Comparison of ENCODE assay signal across 15 cellular contexts in genomic region chr10:86918022-86918471, GRCh38. TPM values are rescaled to one million over a fixed set of nuclear protein-coding genes. Genes with fewer than 3 reads are reported as not detected.
DNase-seq lines count a peak whose midpoint lies in the region; ATAC-seq and TF ChIP-seq lines count a peak whose summit lies in the region.
"Had no signal": no experiment of that assay in that cellular context is flagged by ENCODE, and none has a peak within 500 bp of the region (broad histone marks: within the 10 kb centered on the region; RNA-seq: fewer than 3 reads in every experiment).

No MANE protein-coding gene starts in this region.

- CTCF ChIA-PET in MCF 10A (lab: Yijun Ruan, JAX): interaction anchor here (0.8 kb wide), 1 partner anchor 224 kb away, joined by 3 read pairs; no protein-coding TSS in a partner anchor

- intact Hi-C loops in MCF 10A (cut with micrococcal nuclease) (no loop called here), breast epithelium (cut with DNase I; ENCODE audit: low total_unique reads) (no loop called here), left ventricle myocardium superior (cut with micrococcal nuclease) (no loop called here), aorta (cut with DNase I) (no loop called here), natural killer cell (cut with micrococcal nuclease) (no loop called here)

- H3K27me3 ChIP-seq in breast epithelium (no peaks in the 10 kb centered on the region), aorta (ENCODE audit: control insufficient read depth in 1 of 2, insufficient read depth in 2 of 2, low read length in 1 of 2) (no peaks in the 10 kb centered on the region)
- H3K27me3 ChIP-seq: upper lobe of left lung had no signal

- no TSS peak for BruUV-seq in MCF 10A (replicated peaks; lab: Mats Ljungman, UMichigan)

- H3K27ac ChIP-seq in breast epithelium (no peak overlapping the region), aorta (ENCODE audit: low read depth in 1 of 2, low read length in 2 of 2) (peak overlapping the region in 1 of 2 donors; percentile 42)
- H3K27ac ChIP-seq: upper lobe of left lung had no signal

- POLR2A ChIA-PET in MCF 10A (lab: Yijun Ruan, JAX): interaction anchor here (0.8 kb wide), 1 partner anchor 175 kb away, joined by 3 read pairs; no protein-coding TSS in a partner anchor

- no peak overlapping the region for H3K4me3 Mint-ChIP-seq in MCF 10A (ENCODE audit: unreplicated experiment)
- no peak overlapping the region for H3K4me3 Mint-ChIP-seq in natural killer cell
- H3K4me3 Mint-ChIP-seq: naive B cell had no signal

- TF ChIP-seq POLR2A in breast epithelium (IDR thresholded peaks at IDR 0.05): no peak

- H3K4me1 Mint-ChIP-seq in MCF 10A (ENCODE audit: insufficient read depth, unreplicated experiment) (peaks cover 10% of the 10 kb centered on the region), natural killer cell (no peaks in the 10 kb centered on the region)
- H3K4me1 Mint-ChIP-seq: naive B cell had no signal

- TF ChIP-seq CTCF in MCF 10A (IDR thresholded peaks at IDR 0.05; ENCODE audit: unreplicated experiment) (no peak), breast epithelium (IDR thresholded peaks at IDR 0.05) (no peak), natural killer cell (IDR thresholded peaks at IDR 0.05) (no peak)

- H3K9me3 ChIP-seq in breast epithelium: no peaks in the 10 kb centered on the region
- no peaks in the 10 kb centered on the region for H3K9me3 ChIP-seq in aorta (ENCODE audit: control insufficient read depth, low read length)
- H3K9me3 ChIP-seq: upper lobe of left lung had no signal

- ATAC-seq in left ventricle myocardium superior (peak; percentile 58), aorta (ENCODE audit: low FRiP score) (peak; percentile 66), HG03520 (IDR thresholded peaks at IDR 0.05; ENCODE audit: unreplicated experiment) (no peak), natural killer cell (no peak)
- ATAC-seq: Panc1, sciatic nerve had no signal

- peak; percentile 61 for DNase-seq in MCF 10A (ENCODE audit: unreplicated experiment)
- no peak for DNase-seq in breast epithelium (ENCODE audit: low spot score in 2 of 2)
- DNase-seq in astrocyte of the hippocampus (ENCODE audit: low read depth, low spot score): peak; percentile 67
- DNase-seq in left ventricle myocardium superior: no peak
- DNase-seq in aorta: no peak
- no peak for DNase-seq in activated CD8-positive, alpha-beta memory T cell treated with anti-CD3 and anti-CD28 coated beads, Interleukin-2, amount 50 U/mL, for 4 hours
- DNase-seq in natural killer cell: no peak
- DNase-seq: kidney, naive B cell, NCI-H345, T-helper 2 cell, upper lobe of left lung had no signal

- no peak overlapping the region for H3K4me3 ChIP-seq in breast epithelium
- H3K4me3 ChIP-seq in aorta (ENCODE audit: low read length in 2 of 2): no peak overlapping the region
- H3K4me3 ChIP-seq: upper lobe of left lung had no signal

- WGBS in aorta, 2 donors: 36 to 46% methylated on average over 5 of the region's 5 CpGs

- H3K36me3 Mint-ChIP-seq in MCF 10A (ENCODE audit: insufficient read depth, unreplicated experiment) (peaks cover 52% of the 10 kb centered on the region), natural killer cell (peaks cover 6% of the 10 kb centered on the region)

- peaks cover 6% of the 10 kb centered on the region for H3K36me3 ChIP-seq in breast epithelium
- H3K36me3 ChIP-seq in aorta (ENCODE audit: control insufficient read depth in 1 of 2, insufficient read depth in 2 of 2, low read length in 1 of 2): peaks cover 2 to 12% of the 10 kb centered on the region in 2 donors

- peak overlapping the region; percentile 40 for H3K27ac Mint-ChIP-seq in MCF 10A (ENCODE audit: low read depth, unreplicated experiment)
- H3K27ac Mint-ChIP-seq in natural killer cell: no peak overlapping the region
- H3K27ac Mint-ChIP-seq: naive B cell had no signal

- no peaks in the 10 kb centered on the region for H3K4me1 ChIP-seq in breast epithelium
- H3K4me1 ChIP-seq in aorta (ENCODE audit: control insufficient read depth in 1 of 2, insufficient read depth in 2 of 2, low read length in 2 of 2): no peaks in the 10 kb centered on the region
- H3K4me1 ChIP-seq: upper lobe of left lung had no signal

- H3K27me3 Mint-ChIP-seq in MCF 10A (ENCODE audit: insufficient read depth, unreplicated experiment) (no peaks in the 10 kb centered on the region), natural killer cell (ENCODE audit: low read depth in 2 of 2) (no peaks in the 10 kb centered on the region)
- H3K27me3 Mint-ChIP-seq: naive B cell had no signal

- H3K9me3 Mint-ChIP-seq in MCF 10A (ENCODE audit: unreplicated experiment) (no peaks in the 10 kb centered on the region), natural killer cell (no peaks in the 10 kb centered on the region)
- H3K9me3 Mint-ChIP-seq: naive B cell had no signal

RNA-seq across cellular contexts. Expression of gene MMRN2, which starts 39.4 kb away (rescaled TPM):
- total RNA-seq in MCF 10A (2022) (1.4 and 1.5 TPM in 2 replicates), breast epithelium (10 to 100 TPM; 23.0 to 60.3 (median 32.6) TPM), left ventricle myocardium superior (31.3 TPM), aorta (10 to 100 TPM; 50.5 to 85.6 TPM), natural killer cell (1 to 10 TPM in 1 of 3 donors, not detected in 2; 1.3 TPM)
- 1 to 10 TPM in 1 of 2 donors, under 1 TPM in 1; 0.63 to 8.5 TPM for polyA plus RNA-seq in aorta

RNA-seq across cellular contexts. Expression of gene SNCG, which starts 40.4 kb away (rescaled TPM):
- total RNA-seq in MCF 10A (2022) (4.2 and 7.3 TPM in 2 replicates), breast epithelium (100 to 1,000 TPM in 1 of 3 donors, 10 to 100 TPM in 2; 52.1 to 255 (median 53.7) TPM), left ventricle myocardium superior (21.2 TPM), aorta (100 to 1,000 TPM in 1 of 2 donors, 10 to 100 TPM in 1; 70.0 to 123 TPM), natural killer cell (not detected)
- polyA plus RNA-seq in aorta: 100 to 1,000 TPM in 1 of 2 donors, 10 to 100 TPM in 1; 74.0 to 209 TPM

RNA-seq across cellular contexts. Expression of gene ADIRF, which starts 50.2 kb away (rescaled TPM):
- total RNA-seq in MCF 10A (2022): 60.3 and 89.0 TPM in 2 replicates
- total RNA-seq in breast epithelium: 1,000 to 10,000 TPM in 1 of 3 donors, 100 to 1,000 TPM in 2; 204 to 1,074 (median 288) TPM
- total RNA-seq in left ventricle myocardium superior: 41.8 TPM
- total RNA-seq in aorta: 100 to 1,000 TPM; 520 to 688 TPM
- polyA plus RNA-seq in aorta: 1,000 to 10,000 TPM in 1 of 2 donors, 100 to 1,000 TPM in 1; 715 to 1,837 TPM
- total RNA-seq in natural killer cell: not detected

Comparison
In these comparisons a context has a peak if more than half of its experiments do, and no peak if none do; other contexts are left out.
1. DNase-seq: peak in MCF 10A (single experiment) and astrocyte of the hippocampus (single experiment); none in breast epithelium (0 of 2), left ventricle myocardium superior (single experiment), aorta (0 of 2), activated CD8-positive, alpha-beta memory T cell treated with anti-CD3 and anti-CD28 coated beads, Interleukin-2, amount 50 U/mL, for 4 hours (single experiment) and natural killer cell (single experiment).
2. ATAC-seq: peak in left ventricle myocardium superior (single experiment) and aorta (single experiment); none in HG03520 (single experiment) and natural killer cell (0 of 3).
3. RNA of gene ADIRF, which starts 50.2 kb away (total RNA-seq): 520 to 688 TPM in aorta, 204 to 1,074 TPM in breast epithelium, 60.3 to 89.0 TPM in MCF 10A and 41.8 TPM in left ventricle myocardium superior (single experiment); not detected in natural killer cell; every median in the first group is over 10 times any median in the second.